ENCODE assay signal across 13 cellular contexts in the genomic region with DNA sequence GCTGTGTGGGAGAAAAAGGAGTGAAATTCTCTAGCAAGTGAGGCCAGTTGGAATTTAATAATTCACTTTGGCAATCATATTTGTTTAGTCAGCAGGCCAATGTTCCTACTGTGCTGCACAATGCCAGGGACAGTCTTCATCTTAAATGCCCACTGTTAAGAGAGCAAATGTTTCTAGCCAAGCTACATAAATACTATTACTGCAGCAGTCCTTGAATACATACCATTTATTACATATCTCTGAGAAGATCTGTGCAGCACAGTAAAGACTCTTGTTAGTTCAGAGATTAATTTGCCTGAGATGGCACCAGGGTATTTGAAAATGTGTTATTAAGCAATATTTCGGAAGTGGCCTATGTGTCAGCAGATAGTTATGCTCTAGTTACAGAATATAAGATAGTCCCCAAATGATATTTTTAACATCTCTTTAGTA.
DNase-seq lines count a peak whose midpoint lies in the region; ATAC-seq and TF ChIP-seq lines count a peak whose summit lies in the region.
"Had no signal": no experiment of that assay in that cellular context is flagged by ENCODE, and none has a peak within 500 bp of the region (broad histone marks: within the 10 kb centered on the region; RNA-seq: fewer than 3 reads in every experiment).

No MANE protein-coding gene starts in this region.

- peaks cover 24% of the 10 kb centered on the region for H3F3A ChIP-seq in PC-9 (ENCODE audit: insufficient read depth, low read depth)

- H3K27ac ChIP-seq in PC-9 (peak overlapping the region; percentile 58), psoas muscle (peak overlapping the region; percentile 60), WERI-Rb-1 (no peak overlapping the region)

- H3K4me2 ChIP-seq in PC-9 = peak overlapping the region; percentile 37

- 16 to 35% (median 22%) methylated on average over 1 of the region's 1 CpG for WGBS in psoas muscle, 3 donors

- H3K4me1 ChIP-seq in PC-9 (replicated peaks; ENCODE audit: insufficient read depth) (peaks cover 37% of the 10 kb centered on the region), psoas muscle (peaks cover 66% of the 10 kb centered on the region)

- CTCF ChIA-PET in PC-9 (lab: Charles Lee) = no interaction called here

- intact Hi-C loops in PC-9 (cut with micrococcal nuclease; ENCODE audit: unreplicated experiment) = no loop called here
- intact Hi-C loops in psoas muscle (cut with DNase I) = no loop called here

- H3K27me3 ChIP-seq in PC-9 (ENCODE audit: insufficient read depth, low read depth) = no peaks in the 10 kb centered on the region
- H3K27me3 ChIP-seq in psoas muscle (ENCODE audit: insufficient read depth in 3 of 3, low read length in 2 of 3) = no peaks in the 10 kb centered on the region
- H3K27me3 ChIP-seq in WERI-Rb-1 (ENCODE audit: insufficient read depth, low read depth, severe bottlenecking) = no peaks in the 10 kb centered on the region

- no peak overlapping the region for H2AFZ ChIP-seq in PC-9

- POLR2A ChIA-PET in PC-9 (lab: Charles Lee; ENCODE audit: unreplicated experiment) = no interaction called here

- DNase-seq in GM03348 (ENCODE audit: low spot score) (peak; percentile 34), PC-9 (peak in 1 of 2 experiments; percentile 91), fibroblast of mammary gland (ENCODE audit: low read depth) (peak; percentile 59), psoas muscle (no peak), retina (no peak), occipital lobe (lab: John Stamatoyannopoulos, UW) (no peak), WERI-Rb-1 (no peak)
- DNase-seq in central memory CD4-positive, alpha-beta T cell = no peak
- DNase-seq: activated CD4-positive, alpha-beta T cell treated with anti-CD3 and anti-CD28 coated beads, Interleukin-2, amount 50 U/mL, for 4 hours; amygdala; DND-41; KG1; stimulated activated CD8-positive, alpha-beta memory T cell treated with anti-CD3 and anti-CD28 coated beads, Interleukin-4, amount 100 ng/mL, for 48 hours had no signal

- TF ChIP-seq CTCF in PC-9 (conservative IDR thresholded peaks at IDR 0.05) (no peak), fibroblast of mammary gland (conservative IDR thresholded peaks at IDR 0.05; ENCODE audit: control insufficient read depth, insufficient read depth, low read depth, low read length) (no peak), psoas muscle (IDR thresholded peaks at IDR 0.05) (no peak), WERI-Rb-1 (IDR thresholded peaks at IDR 0.05; ENCODE audit: low read depth, low read length) (no peak)

- no peaks in the 10 kb centered on the region for H4K20me1 ChIP-seq in PC-9 (ENCODE audit: insufficient read depth)

- H3K4me3 ChIP-seq in PC-9 (peak overlapping the region; percentile 14; the same call in 1 of the 2 replicates), fibroblast of mammary gland (ENCODE audit: control insufficient read depth, low read depth, low read length) (no peak overlapping the region), psoas muscle (no peak overlapping the region), WERI-Rb-1 (ENCODE audit: low read depth, low read length) (no peak overlapping the region)

- H3K9me2 ChIP-seq in PC-9 (ENCODE audit: insufficient read depth) = no peaks in the 10 kb centered on the region

- H3K79me2 ChIP-seq in PC-9 (ENCODE audit: low read depth) = peaks cover 5% of the 10 kb centered on the region; the same call in 1 of the 2 replicates

- peak; percentile 58 to 79 (median 72) for ATAC-seq in psoas muscle

- H3K9me3 ChIP-seq in PC-9 (ENCODE audit: insufficient read depth, low read depth) (no peaks in the 10 kb centered on the region; the same call in 1 of the 2 replicates), psoas muscle (no peaks in the 10 kb centered on the region), WERI-Rb-1 (ENCODE audit: severe bottlenecking) (no peaks in the 10 kb centered on the region)

- BruUV-seq in PC-9 (replicated peaks; lab: Mats Ljungman, UMichigan) = no TSS peak

- H3K36me3 ChIP-seq in PC-9 (ENCODE audit: low read depth) (peaks cover 34% of the 10 kb centered on the region), psoas muscle (ENCODE audit: insufficient read depth in 1 of 2, low read depth in 1 of 2) (peaks cover 0 to 14% of the 10 kb centered on the region in 2 donors), WERI-Rb-1 (no peaks in the 10 kb centered on the region)

Comparison
In these comparisons a context has a peak if more than half of its experiments do, and no peak if none do; other contexts are left out.
1. DNase-seq: peak in GM03348 (single experiment) and fibroblast of mammary gland (single experiment); none in psoas muscle (0 of 2), retina (single experiment), occipital lobe (single experiment), WERI-Rb-1 (single experiment) and central memory CD4-positive, alpha-beta T cell (single experiment).